Comparison of ENCODE assay signal across 8 cellular contexts in genomic region chr17:67995568-67996191, GRCh38. TPM values are rescaled to one million over a fixed set of nuclear protein-coding genes. Genes with fewer than 3 reads are reported as not detected.
DNase-seq lines count a peak whose midpoint lies in the region; ATAC-seq and TF ChIP-seq lines count a peak whose summit lies in the region.

No MANE protein-coding gene starts in this region.

- intact Hi-C loops in A673 (cut with micrococcal nuclease; ENCODE audit: unreplicated experiment): no loop called here

- peak overlapping the region; percentile 98 for H2AFZ ChIP-seq in neuronal stem cell (ENCODE audit: low read length)

- ATAC-seq in activated CD8-positive, alpha-beta T cell treated with anti-CD3 and anti-CD28 coated beads, Interleukin-2, amount 10 ng/mL, durations not matched to agents 7 days and 5 days: peak; percentile 16
- ATAC-seq in HG02981 (IDR thresholded peaks at IDR 0.05; ENCODE audit: unreplicated experiment) (no peak), HG03565 (IDR thresholded peaks at IDR 0.05; ENCODE audit: unreplicated experiment) (no peak), HG03442 (IDR thresholded peaks at IDR 0.05; ENCODE audit: unreplicated experiment) (no peak)

- no peak overlapping the region for H4K8ac ChIP-seq in neuronal stem cell (ENCODE audit: low read depth, low read length)

- no peaks in the 10 kb centered on the region for H3K9me3 Mint-ChIP-seq in activated CD8-positive, alpha-beta T cell treated with anti-CD3 and anti-CD28 coated beads, Interleukin-2, amount 10 ng/mL, durations not matched to agents 7 days and 5 days (ENCODE audit: insufficient read depth)

- DNase-seq in A673 (ENCODE audit: low spot score): peak; percentile 26
- DNase-seq in GM13976 (ENCODE audit: low spot score): peak; percentile 56
- DNase-seq in activated CD8-positive, alpha-beta T cell treated with anti-CD3 and anti-CD28 coated beads, Interleukin-2, amount 10 ng/mL, durations not matched to agents 7 days and 5 days: peak; percentile 37
- DNase-seq in fibroblast of the aortic adventitia (ENCODE audit: low read depth): peak; percentile 7
- DNase-seq in neuronal stem cell (ENCODE audit: low spot score): peak; percentile 23

- no peak overlapping the region for H2BK5ac ChIP-seq in neuronal stem cell (ENCODE audit: low read length)

- POLR2A ChIA-PET in A673 (lab: Charles Lee; ENCODE audit: low non-redundant PET): no interaction called here
- POLR2A ChIA-PET in activated CD8-positive, alpha-beta T cell treated with anti-CD3 and anti-CD28 coated beads, Interleukin-2, amount 10 ng/mL, durations not matched to agents 7 days and 5 days (lab: Charles Lee): interaction anchor here (0.8 kb wide), 1 partner anchor 555 kb away, joined by 6 read pairs; no protein-coding TSS in a partner anchor

- peak overlapping the region; percentile 28 for H3K18ac ChIP-seq in neuronal stem cell (ENCODE audit: low read length)

- H3K36me3 ChIP-seq in A673 (ENCODE audit: insufficient read depth, low read length, poor library complexity, severe bottlenecking): no peaks in the 10 kb centered on the region
- peaks cover 0 to 14% of the 10 kb centered on the region in 2 donors for H3K36me3 ChIP-seq in neuronal stem cell (replicated peaks in 1 of 2; ENCODE audit: control insufficient read depth in 2 of 2, insufficient read depth in 2 of 2, low read length in 2 of 2)

- H3K4me3 ChIP-seq in A673 (ENCODE audit: low read depth, low read length, poor library complexity, severe bottlenecking) (peak overlapping the region; percentile 59), fibroblast of the aortic adventitia (ENCODE audit: low read depth, low read length) (peak overlapping the region; percentile 64), neuronal stem cell (ENCODE audit: low read length in 2 of 2) (peak overlapping the region; percentile 77 to 97)

- H2BK120ac ChIP-seq in neuronal stem cell (ENCODE audit: low read depth, low read length): no peak overlapping the region

- H3K4ac ChIP-seq in neuronal stem cell (ENCODE audit: low read length): no peak overlapping the region

- H3K4me1 ChIP-seq in A673 (ENCODE audit: insufficient read depth, low read length, poor library complexity, severe bottlenecking): peaks cover 10% of the 10 kb centered on the region
- H3K4me1 ChIP-seq in neuronal stem cell (ENCODE audit: control insufficient read depth in 2 of 2, insufficient read depth in 1 of 2, low read depth in 1 of 2, low read length in 2 of 2): peaks cover 7 to 16% of the 10 kb centered on the region in 2 donors

- H3K14ac ChIP-seq in neuronal stem cell (ENCODE audit: low read length): no peak overlapping the region

- peak overlapping the region; percentile 92 for H3K4me2 ChIP-seq in neuronal stem cell (ENCODE audit: insufficient read depth, low read length, poor library complexity, severe bottlenecking)

- H3K23ac ChIP-seq in neuronal stem cell (ENCODE audit: low read depth, low read length, poor library complexity): no peak overlapping the region

- no peak overlapping the region for H3K27ac Mint-ChIP-seq in activated CD8-positive, alpha-beta T cell treated with anti-CD3 and anti-CD28 coated beads, Interleukin-2, amount 10 ng/mL, durations not matched to agents 7 days and 5 days

- H3K9ac ChIP-seq in neuronal stem cell (ENCODE audit: low read depth, low read length, poor library complexity): peak overlapping the region; percentile 33

- peaks cover 3% of the 10 kb centered on the region for H3K79me1 ChIP-seq in neuronal stem cell (ENCODE audit: low read depth, low read length)

- no TSS peak for BruUV-seq in A673 (replicated peaks; lab: Mats Ljungman, UMichigan)

- H3K27me3 ChIP-seq in A673 (replicated peaks; ENCODE audit: insufficient read depth, low read depth, low read length, poor library complexity): no peaks in the 10 kb centered on the region
- peaks cover 0 to 14% (median 6%) of the 10 kb centered on the region in 3 experiments for H3K27me3 ChIP-seq in neuronal stem cell (ENCODE audit: control insufficient read depth in 3 of 3, insufficient read depth in 3 of 3, low read depth in 1 of 3, low read length in 3 of 3)

- CTCF ChIA-PET in A673 (lab: Charles Lee): interaction anchor here (0.9 kb wide), 1 partner anchor 24 kb away, joined by 3 read pairs; no protein-coding TSS in a partner anchor
- CTCF ChIA-PET in activated CD8-positive, alpha-beta T cell treated with anti-CD3 and anti-CD28 coated beads, Interleukin-2, amount 10 ng/mL, durations not matched to agents 7 days and 5 days (lab: Charles Lee): interaction anchor here (1.0 to 2.1 kb wide), 5 partner anchors 10 to 470 kb away, joined by 3 to 8 read pairs (median 4); no protein-coding TSS in a partner anchor

- peak; percentile 33 for TF ChIP-seq CTCF in A673 (conservative IDR thresholded peaks at IDR 0.05; ENCODE audit: low read depth, low read length)
- no peak for TF ChIP-seq CTCF in GM13976 (IDR thresholded peaks at IDR 0.05; ENCODE audit: borderline replicate concordance, control extremely low read depth, extremely low read depth, insufficient read depth, missing control alignments)
- TF ChIP-seq CTCF in fibroblast of the aortic adventitia (IDR thresholded peaks at IDR 0.05; ENCODE audit: insufficient read depth, low read length): no peak

- no CpG with 5 or more reads among the region's 43 CpGs for WGBS in neuronal stem cell (ENCODE audit: extremely low coverage in 2 of 2, insufficient read length in 2 of 2, insufficient replicate concordance in 1 of 2), 2 donors

- no peak overlapping the region for H2BK15ac ChIP-seq in neuronal stem cell (ENCODE audit: low read length)

- peak overlapping the region; percentile 75 for H3K4me3 Mint-ChIP-seq in activated CD8-positive, alpha-beta T cell treated with anti-CD3 and anti-CD28 coated beads, Interleukin-2, amount 10 ng/mL, durations not matched to agents 7 days and 5 days

- in situ Hi-C loops in GM13976 (cut with MboI; ENCODE audit: low sequenced_read_pairs, unreplicated experiment): no loop called here

- no peak overlapping the region for H2AK5ac ChIP-seq in neuronal stem cell (ENCODE audit: low read depth, low read length)

- peaks cover 5% of the 10 kb centered on the region for H3K36me3 Mint-ChIP-seq in activated CD8-positive, alpha-beta T cell treated with anti-CD3 and anti-CD28 coated beads, Interleukin-2, amount 10 ng/mL, durations not matched to agents 7 days and 5 days (ENCODE audit: low read depth)

- H2BK12ac ChIP-seq in neuronal stem cell (ENCODE audit: low read length): no peak overlapping the region

- H3K27me3 Mint-ChIP-seq in activated CD8-positive, alpha-beta T cell treated with anti-CD3 and anti-CD28 coated beads, Interleukin-2, amount 10 ng/mL, durations not matched to agents 7 days and 5 days (ENCODE audit: low read depth): peaks cover 26% of the 10 kb centered on the region

- no peak overlapping the region for H4K91ac ChIP-seq in neuronal stem cell (ENCODE audit: low read depth, low read length, poor library complexity)

- H3K9me3 ChIP-seq in A673 (ENCODE audit: low read depth, low read length, poor library complexity, severe bottlenecking) (no peaks in the 10 kb centered on the region), neuronal stem cell (replicated peaks in 1 of 2; ENCODE audit: control insufficient read depth in 2 of 2, insufficient read depth in 1 of 2, low read depth in 1 of 2, low read length in 2 of 2) (no peaks in the 10 kb centered on the region)

- H3K27ac ChIP-seq in A673 (ENCODE audit: low read depth, low read length, poor library complexity, severe bottlenecking) (no peak overlapping the region), neuronal stem cell (replicated peaks; ENCODE audit: low read length) (no peak overlapping the region)

- H3K4me1 Mint-ChIP-seq in activated CD8-positive, alpha-beta T cell treated with anti-CD3 and anti-CD28 coated beads, Interleukin-2, amount 10 ng/mL, durations not matched to agents 7 days and 5 days (ENCODE audit: low read depth): peaks cover 31% of the 10 kb centered on the region

RNA-seq across cellular contexts. Expression of gene C17orf58, which starts 0.6 kb away (rescaled TPM):
- total RNA-seq in A673 (2021): 12.5 and 17.4 TPM in 2 replicates
- total RNA-seq in activated CD8-positive, alpha-beta T cell treated with anti-CD3 and anti-CD28 coated beads, Interleukin-2, amount 10 ng/mL, durations not matched to agents 7 days and 5 days: 1 to 10 TPM; 5.5 to 5.8 TPM
- total RNA-seq in fibroblast of the aortic adventitia (ENCODE audit: low replicate concordance): 4.9 and 11.7 TPM in 2 replicates
- 24.2 TPM for polyA plus RNA-seq in neuronal stem cell (2013, experiment 1 of 2)
- 24.1 TPM for polyA plus RNA-seq in neuronal stem cell (2013, experiment 2 of 2)

RNA-seq across cellular contexts. Expression of gene KPNA2, which starts 39.9 kb away (rescaled TPM):
- total RNA-seq in A673 (2021): 481 and 486 TPM in 2 replicates
- total RNA-seq in activated CD8-positive, alpha-beta T cell treated with anti-CD3 and anti-CD28 coated beads, Interleukin-2, amount 10 ng/mL, durations not matched to agents 7 days and 5 days: 100 to 1,000 TPM; 288 to 292 TPM
- 83.9 and 134 TPM in 2 replicates for total RNA-seq in fibroblast of the aortic adventitia (ENCODE audit: low replicate concordance)
- 370 TPM for polyA plus RNA-seq in neuronal stem cell (2013, experiment 1 of 2)
- polyA plus RNA-seq in neuronal stem cell (2013, experiment 2 of 2): 366 TPM
